ENCODE assay signal across 8 cellular contexts in genomic region chr20:31573555-31574295, GRCh38. TPM values are rescaled to one million over a fixed set of nuclear protein-coding genes. Genes with fewer than 3 reads are reported as not detected.
DNase-seq lines count a peak whose midpoint lies in the region; ATAC-seq, FAIRE-seq and TF ChIP-seq lines count a peak whose summit lies in the region.

No MANE protein-coding gene starts in this region.

- peak overlapping the region; percentile 52 to 76 (median 64) for H3K4me3 ChIP-seq in BLaER1 treated with 17β-estradiol and CSF1 and Interleukin-3, amounts not matched to agents 10 nM and 100 nM
- H3K4me3 ChIP-seq in astrocyte (ENCODE audit: insufficient read depth, low read depth, low read length) (peak overlapping the region; percentile 61), lung (peak overlapping the region; percentile 46)

- peaks cover 2% of the 10 kb centered on the region for H3K27me3 Mint-ChIP-seq in astrocyte (ENCODE audit: low read depth, unreplicated experiment)

- H3K36me3 Mint-ChIP-seq in astrocyte (ENCODE audit: low read depth, unreplicated experiment): peaks cover 2% of the 10 kb centered on the region

- peaks cover 16 to 26% (median 23%) of the 10 kb centered on the region in 11 experiments for H3K36me3 ChIP-seq in BLaER1 treated with 17β-estradiol and CSF1 and Interleukin-3, amounts not matched to agents 10 nM and 100 nM
- H3K36me3 ChIP-seq in astrocyte (ENCODE audit: insufficient read depth, low read length): no peaks in the 10 kb centered on the region
- H3K36me3 ChIP-seq in lung (ENCODE audit: control insufficient read depth in 2 of 2, insufficient read depth in 2 of 2, low read length in 2 of 2): peaks cover 0 to 10% of the 10 kb centered on the region in 2 donors

- H3K4me1 ChIP-seq in BLaER1 treated with 17β-estradiol and CSF1 and Interleukin-3, amounts not matched to agents 10 nM and 100 nM: peaks cover 16 to 60% (median 34%) of the 10 kb centered on the region in 10 experiments
- H3K4me1 ChIP-seq in astrocyte (ENCODE audit: insufficient read depth, low read length) (peaks cover 43% of the 10 kb centered on the region), lung (ENCODE audit: control insufficient read depth in 2 of 2, insufficient read depth in 2 of 2, low read length in 2 of 2) (peaks cover 0 to 12% of the 10 kb centered on the region in 2 donors)

- no peak for TF ChIP-seq POLR2A in GM12891 (IDR thresholded peaks at IDR 0.05; ENCODE audit: low read depth, low read length)

- 24 to 29% methylated on average over 19 of the region's 19 CpGs for WGBS in lung, 2 donors

- no peaks in the 10 kb centered on the region for H3K27me3 ChIP-seq in BLaER1 treated with 17β-estradiol and CSF1 and Interleukin-3, amounts not matched to agents 10 nM and 100 nM
- H3K27me3 ChIP-seq in astrocyte (ENCODE audit: insufficient read depth, low read length) (no peaks in the 10 kb centered on the region), lung (ENCODE audit: control insufficient read depth, insufficient read depth) (no peaks in the 10 kb centered on the region)

- no peak for TF ChIP-seq CTCF in astrocyte (IDR thresholded peaks at IDR 0.05; ENCODE audit: insufficient read depth, low read depth, low read length)
- TF ChIP-seq CTCF in lung (IDR thresholded peaks at IDR 0.05; ENCODE audit: control extremely low read depth, extremely low read depth): no peak

- H3K4me3 Mint-ChIP-seq in astrocyte (ENCODE audit: unreplicated experiment): peak overlapping the region; percentile 79

- H3K27ac Mint-ChIP-seq in astrocyte (ENCODE audit: unreplicated experiment): peak overlapping the region; percentile 92

- DNase-seq in NCI-H187 (lab: John Stamatoyannopoulos, UW) (peak; percentile 72 to 75), astrocyte (ENCODE audit: low read depth) (no peak), lung (ENCODE audit: low spot score) (peak; percentile 57), GM12891 (ENCODE audit: insufficient read length, low spot score) (no peak), HTR-8/SVneo (ENCODE audit: insufficient read length, low spot score) (no peak), anterior cingulate cortex (lab: John Stamatoyannopoulos, UW) (no peak)

- H3K9me3 Mint-ChIP-seq in astrocyte (ENCODE audit: unreplicated experiment): no peaks in the 10 kb centered on the region

- H3K4me2 ChIP-seq in BLaER1 treated with 17β-estradiol and CSF1 and Interleukin-3, amounts not matched to agents 10 nM and 100 nM: peak overlapping the region; percentile 78 to 97 (median 93)
- peak overlapping the region; percentile 97 for H3K4me2 ChIP-seq in astrocyte (ENCODE audit: low read length)

- H3K4me1 Mint-ChIP-seq in astrocyte (ENCODE audit: low read depth, unreplicated experiment): peaks cover 31% of the 10 kb centered on the region

- H4K20me1 ChIP-seq in BLaER1 treated with 17β-estradiol and CSF1 and Interleukin-3, amounts not matched to agents 10 nM and 100 nM: peaks cover 0 to 14% (median 4%) of the 10 kb centered on the region in 11 experiments; a peak in 12 of 22 replicates
- no peaks in the 10 kb centered on the region for H4K20me1 ChIP-seq in astrocyte (ENCODE audit: insufficient read depth, low read length)

- peak; percentile 15 for ATAC-seq in GM19455 (IDR thresholded peaks at IDR 0.05; ENCODE audit: unreplicated experiment)
- no peak for ATAC-seq in lung (ENCODE audit: insufficient read depth, low FRiP score)

- peak overlapping the region; percentile 35 for H2AFZ ChIP-seq in astrocyte (ENCODE audit: low read depth, low read length)

- H3K79me2 ChIP-seq in astrocyte (ENCODE audit: insufficient read depth, low read length): no peaks in the 10 kb centered on the region

- H3K27ac ChIP-seq in BLaER1 treated with 17β-estradiol and CSF1 and Interleukin-3, amounts not matched to agents 10 nM and 100 nM: peak overlapping the region; percentile 84 to 98 (median 92); a peak in 21 of 22 replicates
- H3K27ac ChIP-seq in astrocyte (ENCODE audit: low read depth, low read length): peak overlapping the region; percentile 83
- peak overlapping the region; percentile 91 to 97 for H3K27ac ChIP-seq in lung (ENCODE audit: low read depth in 1 of 2, low read length in 1 of 2)

- peak overlapping the region; percentile 83 to 93 (median 89) for H3K9ac ChIP-seq in BLaER1 treated with 17β-estradiol and CSF1 and Interleukin-3, amounts not matched to agents 10 nM and 100 nM
- peak overlapping the region; percentile 82 for H3K9ac ChIP-seq in astrocyte (ENCODE audit: low read length)

- FAIRE-seq in astrocyte (lab: Jason Lieb, UNC) (no peak), GM12891 (lab: Jason Lieb, UNC) (no peak), HTR-8/SVneo (lab: Jason Lieb, UNC) (no peak)

- peaks cover 0 to 12% (median 0%) of the 10 kb centered on the region in 11 experiments; a peak in 7 of 22 replicates for H3K9me3 ChIP-seq in BLaER1 treated with 17β-estradiol and CSF1 and Interleukin-3, amounts not matched to agents 10 nM and 100 nM (replicated peaks in 1 of 11)
- H3K9me3 ChIP-seq in astrocyte (ENCODE audit: insufficient read depth, low read depth, low read length): no peaks in the 10 kb centered on the region
- H3K9me3 ChIP-seq in lung (ENCODE audit: control insufficient read depth in 2 of 2, insufficient read depth in 1 of 2, low read length in 1 of 2): no peaks in the 10 kb centered on the region

TF ChIP-seq in GM12891, 5 proteins besides CTCF, POLR2A, EP300 and RAD21:
- TF ChIP-seq TAF1 (IDR thresholded peaks at IDR 0.05; ENCODE audit: low read depth, low read length) (no peak), PAX5 (IDR thresholded peaks at IDR 0.05; ENCODE audit: insufficient read depth, low read length, severe bottlenecking) (no peak), POLR2AphosphoS5 (IDR thresholded peaks at IDR 0.05; ENCODE audit: low read depth, low read length) (no peak), POU2F2 (IDR thresholded peaks at IDR 0.05; ENCODE audit: low read depth, low read length) (no peak), SPI1 (IDR thresholded peaks at IDR 0.05; ENCODE audit: low read depth, low read length) (no peak)
TF ChIP-seq in GM12891: peak in this region for 0.

RNA-seq across cellular contexts. Expression of gene ID1, which starts 31.4 kb away (rescaled TPM):
- total RNA-seq in astrocyte: 73.7 and 76.7 TPM in 2 replicates
- total RNA-seq in lung: 100 to 1,000 TPM; 251 to 389 TPM
- polyA plus RNA-seq in lung: 100 to 1,000 TPM; 299 to 824 TPM
- polyA plus RNA-seq in GM12891 (2012; ENCODE audit: low read depth, missing spikeins): 0.53 TPM

RNA-seq across cellular contexts. Expression of gene HM13, which starts 59.5 kb away (rescaled TPM):
- total RNA-seq in astrocyte (399 and 435 TPM in 2 replicates), lung (100 to 1,000 TPM in 1 of 2 donors, 10 to 100 TPM in 1; 53.5 to 237 TPM)
- 100 to 1,000 TPM; 173 to 249 TPM for polyA plus RNA-seq in lung
- 53.6 TPM for polyA plus RNA-seq in GM12891 (2012; ENCODE audit: low read depth, missing spikeins)

Comparison
In these comparisons a context has a peak if more than half of its experiments do, and no peak if none do; other contexts are left out.
1. DNase-seq: peak in NCI-H187 (2 of 2) and lung (single experiment); none in astrocyte (single experiment), GM12891 (single experiment), HTR-8/SVneo (single experiment) and anterior cingulate cortex (0 of 58).
2. Peak in every context shown above with its lines, with median percentiles within 50 percentile points of each other: H3K27ac ChIP-seq and H3K4me3 ChIP-seq.